Comparison of ENCODE assay signal across 17 cellular contexts in genomic region chr1:198604973-198605372, GRCh38. TPM values are rescaled to one million over a fixed set of nuclear protein-coding genes. Genes with fewer than 3 reads are reported as not detected.
"Had no signal": no experiment of that assay in that cellular context is flagged by ENCODE, and none has a peak within 500 bp of the region (broad histone marks: within the 10 kb centered on the region; RNA-seq: fewer than 3 reads in every experiment).

No MANE protein-coding gene starts in this region.

- H3K27ac Mint-ChIP-seq: activated T-helper 1 cell treated with anti-CD3 and anti-CD28 coated beads, Interleukin-12 subunit alpha, Interleukin-12 subunit beta, Interleukin-2, Interleukin-4 antibody, amounts not matched to agents 30 ng/mL and 10 ng/mL and 1 ng/mL, durations not matched to agents 14 hours and 24 hours and 36 hours; endodermal cell; mesothelial cell of epicardium had no signal

- ATAC-seq: activated naive CD8-positive, alpha-beta T cell treated with anti-CD3 and anti-CD28 coated beads, Interleukin-2, amount 50 U/mL, for 24 hours had no signal

- H3K36me3 ChIP-seq: ascending aorta, ovary, thoracic aorta had no signal

- H3K4me3 Mint-ChIP-seq: activated naive CD8-positive, alpha-beta T cell treated with anti-CD3 and anti-CD28 coated beads, Interleukin-2, amount 50 U/mL, for 24 hours; activated T-helper 1 cell treated with anti-CD3 and anti-CD28 coated beads, Interleukin-12 subunit alpha, Interleukin-12 subunit beta, Interleukin-2, Interleukin-4 antibody, amounts not matched to agents 30 ng/mL and 10 ng/mL and 1 ng/mL, durations not matched to agents 14 hours and 24 hours and 36 hours; endodermal cell; mesothelial cell of epicardium had no signal

- H3K4me1 ChIP-seq: ascending aorta had no signal

- H3K36me3 Mint-ChIP-seq: mesothelial cell of epicardium had no signal

- H3K27me3 ChIP-seq: ascending aorta, ovary had no signal

- FAIRE-seq: bronchial epithelial cell, islet of Langerhans had no signal

- H3K9me3 ChIP-seq: ascending aorta, ovary, thoracic aorta had no signal

- H3K27ac ChIP-seq: ascending aorta, dorsolateral prefrontal cortex, ovary, thoracic aorta had no signal

- DNase-seq: activated CD4-positive, CD25-positive, alpha-beta regulatory T cell treated with anti-CD3 and anti-CD28 coated beads, Interleukin-2, amount 50 U/mL, for 72 hours; activated naive CD4-positive, alpha-beta T cell treated with Interleukin-2 at 50 U/mL for 16 hours; dorsolateral prefrontal cortex; endodermal cell; ovary; stimulated activated CD4-positive, alpha-beta T cell treated with anti-CD3 and anti-CD28 coated beads, Interleukin-1b, Interleukin-23, amount 100 ng/mL, for 48 hours; T-helper 2 cell had no signal

- H3K27me3 Mint-ChIP-seq: activated naive CD8-positive, alpha-beta T cell treated with anti-CD3 and anti-CD28 coated beads, Interleukin-2, amount 50 U/mL, for 24 hours had no signal

- H3K4me3 ChIP-seq: ascending aorta, dorsolateral prefrontal cortex, lung, ovary, thoracic aorta had no signal

RNA-seq across cellular contexts. Expression of gene PTPRC, which starts 33.9 kb away (rescaled TPM):
- total RNA-seq: bronchial epithelial cell, chondrocyte, mesothelial cell of epicardium, neural crest cell had no signal
